Comparison of ENCODE assay signal across 8 cellular contexts in the genomic region with DNA sequence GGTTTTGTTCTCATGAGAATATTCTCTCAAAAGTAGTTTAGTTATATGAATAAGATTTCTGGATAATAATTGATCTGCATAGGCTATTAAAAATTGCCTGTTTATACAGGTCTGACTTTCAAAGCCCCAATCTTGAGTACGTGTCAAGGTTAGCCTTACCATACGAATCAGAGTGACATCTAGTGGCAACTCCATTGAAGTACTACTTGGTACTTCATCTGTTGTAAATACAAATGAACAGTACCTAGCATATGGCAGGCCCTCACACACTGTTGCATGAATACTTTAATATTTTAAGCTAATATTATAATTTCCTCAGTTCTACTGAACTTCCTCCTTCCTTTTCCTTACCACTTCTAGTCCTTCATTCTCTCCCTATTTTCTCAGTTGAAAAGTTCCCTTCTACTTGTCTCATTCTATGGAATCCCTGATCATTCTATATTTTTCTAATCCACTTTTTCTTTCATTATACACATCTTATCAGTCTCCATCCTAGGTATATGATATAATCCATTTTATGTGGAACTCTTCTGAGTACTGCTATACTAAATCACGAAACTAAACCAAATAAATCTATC.
A peak's percentile ranks its signal among the peaks of the same experiment; 100 is the strongest.
DNase-seq lines count a peak whose midpoint lies in the region; ATAC-seq and TF ChIP-seq lines count a peak whose summit lies in the region.

No MANE protein-coding gene starts in this region.

- intact Hi-C loops in Calu3 (cut with micrococcal nuclease; ENCODE audit: unreplicated experiment), result loop anchor here (1.0 to 10.0 kb wide), 3 partner anchors 40 to 526 kb away; no protein-coding TSS in a partner anchor

- TF ChIP-seq CTCF in Calu3 (IDR thresholded peaks at IDR 0.05; ENCODE audit: unreplicated experiment) (peak; percentile 67), fibroblast of pulmonary artery (IDR thresholded peaks at IDR 0.05; ENCODE audit: low read length, missing control alignments) (peak; percentile 80), omental fat pad (IDR thresholded peaks at IDR 0.05) (no peak)

- H3K4me3 Mint-ChIP-seq in Calu3 (ENCODE audit: low read depth, unreplicated experiment), result no peak overlapping the region
- no peak overlapping the region for H3K4me3 Mint-ChIP-seq in T-helper 17 cell

- no peak overlapping the region for H3K4me3 ChIP-seq in fibroblast of pulmonary artery (replicated peaks; ENCODE audit: low read depth, low read length)

- no peaks in the 10 kb centered on the region for H3K9me3 Mint-ChIP-seq in Calu3 (ENCODE audit: low read depth, unreplicated experiment)

- DNase-seq in Calu3 (peak; percentile 45), NCI-H1930 (lab: John Stamatoyannopoulos, UW) (peak; percentile 31 to 66), T-helper 17 cell (no peak), fibroblast of pulmonary artery (ENCODE audit: low read depth) (peak; percentile 92), omental fat pad (ENCODE audit: low spot score) (no peak), UCSD-AML1 (lab: John Stamatoyannopoulos, UW; ENCODE audit: unreplicated experiment) (no peak)

- BruUV-seq in Calu3 (replicated peaks; lab: Mats Ljungman, UMichigan), result no TSS peak

- no peaks in the 10 kb centered on the region for H3K36me3 Mint-ChIP-seq in Calu3 (ENCODE audit: insufficient read depth, unreplicated experiment)
- H3K36me3 Mint-ChIP-seq in T-helper 17 cell (ENCODE audit: low read depth), result no peaks in the 10 kb centered on the region

- no peaks in the 10 kb centered on the region for H3K9me3 ChIP-seq in T-helper 17 cell (ENCODE audit: control insufficient read depth, low read length, poor library complexity, severe bottlenecking)

- H3K4me1 Mint-ChIP-seq in Calu3 (ENCODE audit: low read depth, unreplicated experiment), result no peaks in the 10 kb centered on the region
- peaks cover 38% of the 10 kb centered on the region for H3K4me1 Mint-ChIP-seq in T-helper 17 cell

- H3K27ac Mint-ChIP-seq in Calu3 (ENCODE audit: unreplicated experiment) (no peak overlapping the region), T-helper 17 cell (peak overlapping the region; percentile 93)

- H3K27me3 Mint-ChIP-seq in Calu3 (ENCODE audit: unreplicated experiment), result no peaks in the 10 kb centered on the region
- no peaks in the 10 kb centered on the region for H3K27me3 Mint-ChIP-seq in T-helper 17 cell

- peak; percentile 72 for ATAC-seq in GM19023 (IDR thresholded peaks at IDR 0.05; ENCODE audit: unreplicated experiment)
- peak; percentile 96 for ATAC-seq in HG03064 (IDR thresholded peaks at IDR 0.05; ENCODE audit: low read depth, unreplicated experiment)
- peak; percentile 99 for ATAC-seq in T-helper 17 cell
- ATAC-seq in omental fat pad (ENCODE audit: low FRiP score), result peak; percentile 90

- CTCF ChIA-PET in Calu3 (lab: Charles Lee), result no interaction called here

Comparison
In these comparisons a context has a peak if more than half of its experiments do, and no peak if none do; other contexts are left out.
1. DNase-seq: peak in Calu3 (single experiment), NCI-H1930 (2 of 2) and fibroblast of pulmonary artery (single experiment); none in T-helper 17 cell (0 of 3), omental fat pad (single experiment) and UCSD-AML1 (single experiment).
2. CTCF ChIP-seq: peak in Calu3 (single experiment) and fibroblast of pulmonary artery (single experiment); none in omental fat pad (0 of 3).
3. Peak in every context shown above with its lines, with median percentiles within 50 percentile points of each other: ATAC-seq.